ENCODE assay signal across 1 cellular context in genomic region chr5:157278319-157279037, GRCh38.
TF ChIP-seq lines count a peak whose summit lies in the region.

No MANE protein-coding gene starts in this region.

TF ChIP-seq in HepG2, 621 proteins besides CTCF, POLR2A, EP300 and RAD21:
- TF ChIP-seq MAFF (IDR thresholded peaks at IDR 0.05; ENCODE audit: low read depth, low read length): peak; percentile 84
- TF ChIP-seq AFF4 (CRISPR knock-in tag; IDR thresholded peaks at IDR 0.05): no peak
- peak; percentile 83 to 89 for TF ChIP-seq MAFK (conservative IDR thresholded peaks at IDR 0.05 in 1 of 2, IDR thresholded peaks at IDR 0.05 in 1 of 2; ENCODE audit: low read length in 2 of 2)
- no peak for TF ChIP-seq ZFY (CRISPR knock-in tag; IDR thresholded peaks at IDR 0.05)
- TF ChIP-seq ZBTB34 (CRISPR knock-in tag; IDR thresholded peaks at IDR 0.05): no peak
- TF ChIP-seq FOXJ3 (CRISPR knock-in tag; IDR thresholded peaks at IDR 0.05; ENCODE audit: borderline replicate concordance): no peak
- TF ChIP-seq ETS1 (CRISPR knock-in tag; IDR thresholded peaks at IDR 0.05): no peak
- no peak for TF ChIP-seq ZNF724P (CRISPR knock-in tag; IDR thresholded peaks at IDR 0.05; ENCODE audit: borderline replicate concordance)
- no peak for TF ChIP-seq IRF9 (CRISPR knock-in tag; IDR thresholded peaks at IDR 0.05; ENCODE audit: borderline replicate concordance)
- TF ChIP-seq MAZ (IDR thresholded peaks at IDR 0.05; ENCODE audit: borderline replicate concordance, low read depth, low read length): no peak
- no peak for TF ChIP-seq MAZ (CRISPR knock-in tag; IDR thresholded peaks at IDR 0.05; ENCODE audit: low read depth)
- no peak for TF ChIP-seq MED13 (CRISPR knock-in tag; IDR thresholded peaks at IDR 0.05)
- TF ChIP-seq DNMT3B (CRISPR knock-in tag; conservative IDR thresholded peaks at IDR 0.05): no peak
- TF ChIP-seq CCAR2 (optimal IDR thresholded peaks at IDR 0.05; ENCODE audit: low read depth, low read length): no peak
- no peak for TF ChIP-seq ZNF160 (CRISPR knock-in tag; IDR thresholded peaks at IDR 0.05)
- TF ChIP-seq MIER2 (CRISPR knock-in tag; IDR thresholded peaks at IDR 0.05): no peak
- TF ChIP-seq ZNF496 (CRISPR knock-in tag; IDR thresholded peaks at IDR 0.05; ENCODE audit: insufficient replicate concordance): no peak
- TF ChIP-seq ZNF207 (IDR thresholded peaks at IDR 0.05; ENCODE audit: borderline replicate concordance): no peak
- no peak for TF ChIP-seq TEF (CRISPR knock-in tag; IDR thresholded peaks at IDR 0.05)
